In the genomic region with DNA sequence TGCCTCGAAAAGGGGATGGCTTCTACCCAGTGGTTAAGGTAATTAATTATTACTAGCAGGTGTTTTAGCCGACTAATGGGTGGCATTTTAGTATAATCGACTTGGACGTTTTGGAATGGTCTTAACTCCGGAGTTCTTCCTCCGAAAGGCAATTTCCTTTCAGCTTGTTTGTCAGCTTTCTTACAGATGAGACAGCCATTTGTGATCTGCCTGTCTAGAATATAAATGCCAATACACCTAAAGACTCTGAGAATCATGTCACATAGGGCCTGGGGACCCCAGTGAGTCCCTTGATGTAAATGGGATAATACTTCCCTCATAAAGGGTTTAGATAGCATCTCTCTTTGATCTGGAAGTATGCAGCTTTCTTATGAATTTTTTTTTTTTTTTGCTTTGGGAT, we compare ENCODE assay signal across 20 cellular contexts.
"Had no signal": no experiment of that assay in that cellular context is flagged by ENCODE, and none has a peak within 500 bp of the region (broad histone marks: within the 10 kb centered on the region; RNA-seq: fewer than 3 reads in every experiment).

No MANE protein-coding gene starts in this region.

- H3K36me3 ChIP-seq: colonic mucosa, esophagus muscularis mucosa, gastroesophageal sphincter, heart right ventricle, left lung, lower lobe of right lung had no signal

- H3K27ac ChIP-seq: colonic mucosa, dorsolateral prefrontal cortex, esophagus muscularis mucosa, foreskin keratinocyte, gastroesophageal sphincter, heart right ventricle, left lung, lower lobe of right lung had no signal

- H3K4me3 ChIP-seq: colonic mucosa, dorsolateral prefrontal cortex, esophagus muscularis mucosa, gastroesophageal sphincter, heart right ventricle, left lung, lower lobe of right lung, mucosa of descending colon had no signal

- DNase-seq: colonic mucosa; dermis blood vessel endothelial cell; dorsolateral prefrontal cortex; effector CD4-positive, alpha-beta T cell; effector memory CD4-positive, alpha-beta T cell; glutamatergic neuron; head of caudate nucleus; heart right ventricle; hippocampal formation; left cardiac atrium; left lung; left ventricle myocardium superior; lower lobe of right lung; mesenchymal stem cell; mucosa of descending colon; naive B cell; naive thymus-derived CD8-positive, alpha-beta T cell had no signal

- H3K9me3 ChIP-seq: colonic mucosa, gastroesophageal sphincter, heart right ventricle, left lung, lower lobe of right lung had no signal

- H3K27me3 ChIP-seq: colonic mucosa, foreskin keratinocyte had no signal
